In genomic region chr11:4607782-4608666, GRCh38 we compare ENCODE assay signal across 8 cellular contexts. TPM values are rescaled to one million over a fixed set of nuclear protein-coding genes. Genes with fewer than 3 reads are reported as not detected.
DNase-seq lines count a peak whose midpoint lies in the region; ATAC-seq and TF ChIP-seq lines count a peak whose summit lies in the region.

TSS of gene TRIM68 (minus strand) at chr11:4608231. CDS start at chr11:4605504, 2,727 bp downstream.

- CTCF ChIA-PET in CD4-positive, alpha-beta T cell (lab: Charles Lee) = interaction anchor here (1.3 kb wide), 1 partner anchor 29 kb away, joined by 5 read pairs; the partner anchor contains the start of gene OR51D1

- peak within 1 kb of the TSS; percentile 74 for H3K27ac ChIP-seq in CD4-positive, alpha-beta T cell (ENCODE audit: low read depth, low read length)
- H3K27ac ChIP-seq in HL-60 (replicated peaks) (peak within 1 kb of the TSS; percentile 70), endodermal cell (ENCODE audit: low read depth, low read length) (peak within 1 kb of the TSS; percentile 76), mesodermal cell (ENCODE audit: low read depth, low read length, severe bottlenecking) (peak within 1 kb of the TSS; percentile 86)

- peak within 1 kb of the TSS; percentile 86 for H3K4me3 ChIP-seq in HL-60 (replicated peaks; ENCODE audit: insufficient read depth, low read length)
- H3K4me3 ChIP-seq in endodermal cell (ENCODE audit: low read length) = peak within 1 kb of the TSS; percentile 82
- peak within 1 kb of the TSS; percentile 58 for H3K4me3 ChIP-seq in mesodermal cell (ENCODE audit: extremely low read depth, insufficient read depth, low read length, poor library complexity, severe bottlenecking)

- H3K36me3 Mint-ChIP-seq in CD4-positive, alpha-beta T cell (ENCODE audit: low read depth) = peaks cover 28% of the 10 kb centered on the region
- peaks cover 11% of the 10 kb centered on the region for H3K36me3 Mint-ChIP-seq in endodermal cell (ENCODE audit: low read depth)

- WGBS in endodermal cell (ENCODE audit: insufficient coverage in 1 of 2, insufficient read length in 1 of 2), 2 experiments = 6 to 38% methylated on average over 5 to 43 of the region's 43 CpGs
- WGBS in mesodermal cell (ENCODE audit: insufficient coverage in 2 of 2), 2 experiments = 8% methylated on average over 29 to 33 of the region's 43 CpGs

- no peaks in the 10 kb centered on the region for H3K27me3 Mint-ChIP-seq in CD4-positive, alpha-beta T cell
- peaks cover 18% of the 10 kb centered on the region for H3K27me3 Mint-ChIP-seq in endodermal cell (ENCODE audit: insufficient read depth)

- no peaks in the 10 kb centered on the region for H3K9me3 ChIP-seq in CD4-positive, alpha-beta T cell (ENCODE audit: control insufficient read depth, low read length)
- H3K9me3 ChIP-seq in endodermal cell (ENCODE audit: control insufficient read depth, low read length) (no peaks in the 10 kb centered on the region), mesodermal cell (ENCODE audit: control insufficient read depth, low read length) (no peaks in the 10 kb centered on the region)

- peaks cover 53% of the 10 kb centered on the region for H3K4me1 Mint-ChIP-seq in CD4-positive, alpha-beta T cell (ENCODE audit: low read depth)
- H3K4me1 Mint-ChIP-seq in endodermal cell = peaks cover 15% of the 10 kb centered on the region

- peak within 1 kb of the TSS; percentile 52 for H3K9ac ChIP-seq in endodermal cell (ENCODE audit: extremely low read depth, low read length, poor library complexity, severe bottlenecking)

- peaks cover 3% of the 10 kb centered on the region for H3K9me3 Mint-ChIP-seq in CD4-positive, alpha-beta T cell
- H3K9me3 Mint-ChIP-seq in endodermal cell = peaks cover 7% of the 10 kb centered on the region

- H3K4me3 Mint-ChIP-seq in CD4-positive, alpha-beta T cell = peak within 1 kb of the TSS; percentile 87
- H3K4me3 Mint-ChIP-seq in endodermal cell = peak within 1 kb of the TSS; percentile 85

- ATAC-seq in CD4-positive, alpha-beta T cell (ENCODE audit: poor library complexity) = peak; percentile 99
- peak; percentile 100 for ATAC-seq in GM19455 (IDR thresholded peaks at IDR 0.05; ENCODE audit: unreplicated experiment)

- DNase-seq in CD4-positive, alpha-beta T cell = peak; percentile 88 to 94 (median 91)
- DNase-seq in HL-60 (ENCODE audit: low read depth in 1 of 2, low spot score in 1 of 2) (peak; percentile 63 to 97), NOMO-1 treated with DMSO at 0.1 percent for 48 hours (lab: John Stamatoyannopoulos, UW; ENCODE audit: unreplicated experiment) (peak; percentile 87), endodermal cell (peak; percentile 98)
- DNase-seq in activated CD8-positive, alpha-beta memory T cell treated with anti-CD3 and anti-CD28 coated beads, Interleukin-2, amount 50 U/mL, for 24 hours (ENCODE audit: extremely low read depth) = peak; percentile 92
- DNase-seq in stimulated activated CD8-positive, alpha-beta memory T cell treated with anti-CD3 and anti-CD28 coated beads, Interleukin-15, amount 100 ng/mL, for 4 hours (ENCODE audit: low read depth in 2 of 2) = peak; percentile 87 to 88

- H3K4me1 ChIP-seq in endodermal cell (ENCODE audit: control insufficient read depth, insufficient read depth, low read length) (no peaks in the 10 kb centered on the region), mesodermal cell (ENCODE audit: control insufficient read depth, insufficient read depth, low read length, poor library complexity, severe bottlenecking) (no peaks in the 10 kb centered on the region)

- H3K36me3 ChIP-seq in endodermal cell (ENCODE audit: control insufficient read depth, insufficient read depth, low read length) (peaks cover 9% of the 10 kb centered on the region), mesodermal cell (ENCODE audit: control insufficient read depth, insufficient read depth, low read length) (no peaks in the 10 kb centered on the region)

- POLR2A ChIA-PET in CD4-positive, alpha-beta T cell (lab: Charles Lee) = interaction anchor here (0.6 to 1.5 kb wide), 4 partner anchors 29 to 1976 kb away, joined by 3 to 4 read pairs (median 3); partner anchors contain the start of genes OR51D1 and TRIM21

- H3K27ac Mint-ChIP-seq in CD4-positive, alpha-beta T cell = peak within 1 kb of the TSS; percentile 86
- H3K27ac Mint-ChIP-seq in endodermal cell = peak within 1 kb of the TSS; percentile 94

- TF ChIP-seq CTCF in CD4-positive, alpha-beta T cell (IDR thresholded peaks at IDR 0.05) = no peak
- TF ChIP-seq CTCF in HL-60 (IDR thresholded peaks at IDR 0.05; ENCODE audit: insufficient read depth, low read length) = no peak
- peak; percentile 35 for TF ChIP-seq CTCF in endodermal cell (conservative IDR thresholded peaks at IDR 0.05)

- intact Hi-C loops in CD4-positive, alpha-beta T cell (cut with DNase I, micrococcal nuclease) = loop anchor here in 1 of 2 experiments (5.0 to 10.0 kb wide), 3 partner anchors 216 to 1629 kb away; partner anchors contain the start of genes CNGA4 and TRIM21

- no peaks in the 10 kb centered on the region for H3K27me3 ChIP-seq in CD4-positive, alpha-beta T cell (ENCODE audit: control insufficient read depth, insufficient read depth, low read length)
- H3K27me3 ChIP-seq in HL-60 (ENCODE audit: insufficient read depth, poor library complexity, severe bottlenecking) (no peaks in the 10 kb centered on the region), endodermal cell (ENCODE audit: control insufficient read depth, insufficient read depth, low read length, poor library complexity, severe bottlenecking) (peaks cover 6% of the 10 kb centered on the region)

RNA-seq across cellular contexts. Expression of gene TRIM68, which starts in this region (rescaled TPM):
- total RNA-seq in CD4-positive, alpha-beta T cell = 1 to 10 TPM; 4.1 to 5.4 TPM
- 10 to 100 TPM; 11.3 to 13.8 TPM for total RNA-seq in endodermal cell
- polyA plus RNA-seq in endodermal cell (2013, experiment 1 of 2) = 9.5 TPM
- 9.0 TPM for polyA plus RNA-seq in endodermal cell (2013, experiment 2 of 2)
- polyA plus RNA-seq in mesodermal cell (2013, experiment 1 of 2) = 8.2 TPM
- polyA plus RNA-seq in mesodermal cell (2013, experiment 2 of 2) = 6.2 TPM

Comparison
In these comparisons a context has a peak if more than half of its experiments do, and no peak if none do; other contexts are left out.
1. Peak in every context shown above with its lines: DNase-seq, ATAC-seq, H3K4me3 ChIP-seq and H3K27ac ChIP-seq.